Comparison of ENCODE assay signal across 26 cellular contexts in the genomic region with DNA sequence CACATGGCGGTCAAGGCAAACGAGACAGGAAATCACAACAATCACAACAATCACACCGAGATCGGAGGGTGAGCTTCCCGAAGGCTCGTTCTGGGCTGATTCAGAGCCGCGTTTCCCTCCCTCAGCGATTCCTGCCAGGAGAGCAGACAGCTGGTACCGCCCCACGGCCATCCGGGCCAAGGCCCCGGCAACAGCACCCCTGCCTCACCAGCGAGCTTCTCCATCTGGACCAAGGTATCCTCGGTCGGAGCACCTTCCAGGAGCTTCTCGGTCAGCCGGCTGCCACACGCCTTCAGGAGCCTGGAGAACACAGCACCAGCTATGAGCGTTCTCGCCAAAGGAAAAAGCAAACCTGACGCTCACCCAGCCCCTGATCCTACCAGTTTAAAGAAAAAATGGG.
"Had no signal": no experiment of that assay in that cellular context is flagged by ENCODE, and none has a peak within 500 bp of the region (broad histone marks: within the 10 kb centered on the region; RNA-seq: fewer than 3 reads in every experiment).

No MANE protein-coding gene starts in this region.

- H3K4me1 ChIP-seq: Peyer's patch, SJSA1 had no signal

- H3K27me3 Mint-ChIP-seq: activated naive CD8-positive, alpha-beta T cell treated with anti-CD3 and anti-CD28 coated beads for 36 hours had no signal

- ATAC-seq: activated CD8-positive, alpha-beta T cell treated with anti-CD3 and anti-CD28 coated beads, Interleukin-2, amount 10 ng/mL, durations not matched to agents 7 days and 5 days; K562; SK-N-SH treated with all-trans-retinoic acid at 6 μM for 48 hours had no signal

- H3K9me3 ChIP-seq: Peyer's patch, SJSA1 had no signal

- H3K27ac Mint-ChIP-seq: activated CD8-positive, alpha-beta T cell treated with anti-CD3 and anti-CD28 coated beads, Interleukin-2, amount 10 ng/mL, durations not matched to agents 7 days and 5 days; activated naive CD4-positive, alpha-beta T cell treated with anti-CD3 and anti-CD28 coated beads for 36 hours; activated naive CD8-positive, alpha-beta T cell treated with anti-CD3 and anti-CD28 coated beads for 36 hours had no signal

- H3K4me3 ChIP-seq: cardiac muscle cell, K562, Peyer's patch, SJSA1 had no signal

- H3K4me3 Mint-ChIP-seq: activated CD8-positive, alpha-beta T cell treated with anti-CD3 and anti-CD28 coated beads, Interleukin-2, amount 10 ng/mL, durations not matched to agents 7 days and 5 days; activated naive CD4-positive, alpha-beta T cell treated with anti-CD3 and anti-CD28 coated beads for 36 hours; activated naive CD8-positive, alpha-beta T cell treated with anti-CD3 and anti-CD28 coated beads for 36 hours had no signal

- H3K27ac ChIP-seq: brain microvascular endothelial cell, cardiac muscle cell, Peyer's patch, RWPE1, SJSA1 had no signal

- DNase-seq: activated CD4-positive, alpha-beta T cell treated with anti-CD3 and anti-CD28 coated beads for 48 hours; activated CD4-positive, alpha-beta T cell treated with anti-CD3 and anti-CD28 coated beads, Interleukin-2, amount 50 U/mL, for 4 hours; activated CD4-positive, CD25-positive, alpha-beta regulatory T cell treated with anti-CD3 and anti-CD28 coated beads, Interleukin-2, amount 50 U/mL, for 72 hours; activated CD8-positive, alpha-beta memory T cell treated with anti-CD3 and anti-CD28 coated beads, Interleukin-2, amount 50 U/mL, for 48 hours; activated CD8-positive, alpha-beta T cell treated with anti-CD3 and anti-CD28 coated beads, Interleukin-2, amount 10 ng/mL, durations not matched to agents 7 days and 5 days; activated effector memory CD4-positive, alpha-beta T cell treated with anti-CD3 and anti-CD28 coated beads, Interleukin-2, amount 50 U/mL, for 16 hours; activated naive CD4-positive, alpha-beta T cell treated with anti-CD3 and anti-CD28 coated beads for 36 hours; activated naive CD8-positive, alpha-beta T cell treated with anti-CD3 and anti-CD28 coated beads for 36 hours; activated T-cell treated with anti-CD3 and anti-CD28 coated beads, Interleukin-2, amount 50 U/mL, for 1 hour; brain microvascular endothelial cell; Karpas-422; MM.1S; NCI-H1436; NCI-H1694 treated with DMSO at 0.1 percent for 48 hours; NCI-H2029 treated with DMSO at 0.1 percent for 48 hours; NCI-H345; NCI-H510A; NK-92 treated with Interleukin-12 subunit alpha and Interleukin-12 subunit beta, amount 100 ng/mL, for 24 hours; Peyer's patch; SHP77; SW 1271 had no signal

- H3K4me1 Mint-ChIP-seq: activated naive CD8-positive, alpha-beta T cell treated with anti-CD3 and anti-CD28 coated beads for 36 hours had no signal

- H3K27me3 ChIP-seq: brain microvascular endothelial cell, cardiac muscle cell, Peyer's patch, SJSA1 had no signal

- H3K9me3 Mint-ChIP-seq: activated naive CD4-positive, alpha-beta T cell treated with anti-CD3 and anti-CD28 coated beads for 36 hours; activated naive CD8-positive, alpha-beta T cell treated with anti-CD3 and anti-CD28 coated beads for 36 hours had no signal
